Comparison of ENCODE assay signal across 22 cellular contexts in genomic region chr2:43718530-43719124, GRCh38. TPM values are rescaled to one million over a fixed set of nuclear protein-coding genes. Genes with fewer than 3 reads are reported as not detected.
DNase-seq lines count a peak whose midpoint lies in the region; ATAC-seq and TF ChIP-seq lines count a peak whose summit lies in the region.
"Had no signal": no experiment of that assay in that cellular context is flagged by ENCODE, and none has a peak within 500 bp of the region (broad histone marks: within the 10 kb centered on the region; RNA-seq: fewer than 3 reads in every experiment).

No MANE protein-coding gene starts in this region.

- H3K27me3 ChIP-seq in BLaER1 treated with 17β-estradiol and CSF1 and Interleukin-3, amounts not matched to agents 10 nM and 100 nM = no peaks in the 10 kb centered on the region
- no peaks in the 10 kb centered on the region for H3K27me3 ChIP-seq in right atrium auricular region
- H3K27me3 ChIP-seq: neural progenitor cell, transverse colon had no signal

- H3K27me3 Mint-ChIP-seq in HFFc6 (ENCODE audit: insufficient read depth) = peaks cover 2% of the 10 kb centered on the region
- H3K27me3 Mint-ChIP-seq: activated naive CD8-positive, alpha-beta T cell had no signal

- H3K4me3 Mint-ChIP-seq in HFFc6 = no peak overlapping the region
- H3K4me3 Mint-ChIP-seq: activated naive CD8-positive, alpha-beta T cell; activated T-cell treated with anti-CD3 and anti-CD28 coated beads, Interleukin-2, amount 50 U/mL, for 72 hours; brain; CD14-positive monocyte; mesothelial cell of epicardium; neural progenitor cell; stimulated activated naive B cell treated with anti-CD40 and anti-IgM and Interleukin-4, amounts not matched to agents 10 μg/mL and 1 μg/mL and 100 μg/mL, for 72 hours had no signal

- ATAC-seq in GM19023 (IDR thresholded peaks at IDR 0.05; ENCODE audit: unreplicated experiment) = peak; percentile 77
- ATAC-seq in HG02759 (IDR thresholded peaks at IDR 0.05; ENCODE audit: unreplicated experiment) = peak; percentile 72
- ATAC-seq in GM21825 (IDR thresholded peaks at IDR 0.05; ENCODE audit: unreplicated experiment) = no peak
- ATAC-seq: activated T-cell treated with anti-CD3 and anti-CD28 coated beads, Interleukin-2, amount 50 U/mL, for 72 hours; stimulated activated naive B cell treated with anti-CD40 and anti-IgM and Interleukin-4, amounts not matched to agents 10 μg/mL and 1 μg/mL and 100 μg/mL, for 72 hours had no signal

- H3K36me3 ChIP-seq in BLaER1 treated with 17β-estradiol and CSF1 and Interleukin-3, amounts not matched to agents 10 nM and 100 nM = no peaks in the 10 kb centered on the region
- H3K36me3 ChIP-seq in right atrium auricular region = no peaks in the 10 kb centered on the region
- H3K36me3 ChIP-seq: neural progenitor cell, transverse colon had no signal

- H3K27ac Mint-ChIP-seq in HFFc6 = no peak overlapping the region
- H3K27ac Mint-ChIP-seq: activated naive CD8-positive, alpha-beta T cell; activated T-cell treated with anti-CD3 and anti-CD28 coated beads, Interleukin-2, amount 50 U/mL, for 72 hours; brain; CD14-positive monocyte; mesothelial cell of epicardium; neural progenitor cell; stimulated activated naive B cell treated with anti-CD40 and anti-IgM and Interleukin-4, amounts not matched to agents 10 μg/mL and 1 μg/mL and 100 μg/mL, for 72 hours had no signal

- H3K27ac ChIP-seq in BLaER1 treated with 17β-estradiol and CSF1 and Interleukin-3, amounts not matched to agents 10 nM and 100 nM = no peak overlapping the region
- H3K27ac ChIP-seq in substantia nigra (ENCODE audit: low read depth, low read length, poor library complexity, severe bottlenecking) (no peak overlapping the region), right atrium auricular region (no peak overlapping the region)
- H3K27ac ChIP-seq: neural progenitor cell, transverse colon had no signal

- H3K4me1 ChIP-seq in BLaER1 treated with 17β-estradiol and CSF1 and Interleukin-3, amounts not matched to agents 10 nM and 100 nM = peaks cover 18 to 49% (median 31%) of the 10 kb centered on the region in 10 experiments
- no peaks in the 10 kb centered on the region for H3K4me1 ChIP-seq in right atrium auricular region
- H3K4me1 ChIP-seq: neural progenitor cell, transverse colon had no signal

- no peak overlapping the region; a peak in 2 of 22 replicates for H3K9ac ChIP-seq in BLaER1 treated with 17β-estradiol and CSF1 and Interleukin-3, amounts not matched to agents 10 nM and 100 nM
- H3K9ac ChIP-seq: neural progenitor cell had no signal

- DNase-seq in LHCN-M2 (ENCODE audit: low read depth) (peak; percentile 12), substantia nigra (lab: John Stamatoyannopoulos, UW) (no peak), HFFc6 (no peak), right atrium auricular region (ENCODE audit: low spot score) (no peak)
- DNase-seq: activated CD4-positive, CD25-positive, alpha-beta regulatory T cell; activated T-cell treated with anti-CD3 and anti-CD28 coated beads, Interleukin-2, amount 50 U/mL, for 72 hours; cortex of kidney; DMS153; NCI-H187; SHP77; stimulated activated naive B cell treated with anti-CD40 and anti-IgM and Interleukin-4, amounts not matched to agents 10 μg/mL and 1 μg/mL and 100 μg/mL, for 72 hours; transverse colon had no signal

- H3K4me2 ChIP-seq in BLaER1 treated with 17β-estradiol and CSF1 and Interleukin-3, amounts not matched to agents 10 nM and 100 nM = peak overlapping the region; percentile 10 to 62 (median 40); a peak in 15 of 22 replicates
- H3K4me2 ChIP-seq: neural progenitor cell had no signal

- TF ChIP-seq CTCF in HFFc6 (IDR thresholded peaks at IDR 0.05) (no peak), right atrium auricular region (IDR thresholded peaks at IDR 0.05) (no peak)

- no peak overlapping the region for H3K4me3 ChIP-seq in BLaER1 treated with 17β-estradiol and CSF1 and Interleukin-3, amounts not matched to agents 10 nM and 100 nM
- H3K4me3 ChIP-seq in right atrium auricular region = no peak overlapping the region
- H3K4me3 ChIP-seq: neural progenitor cell, transverse colon had no signal

- no peaks in the 10 kb centered on the region for H3K36me3 Mint-ChIP-seq in HFFc6 (ENCODE audit: low read depth)
- H3K36me3 Mint-ChIP-seq: activated naive CD8-positive, alpha-beta T cell; brain; CD14-positive monocyte; neural progenitor cell; stimulated activated naive B cell treated with anti-CD40 and anti-IgM and Interleukin-4, amounts not matched to agents 10 μg/mL and 1 μg/mL and 100 μg/mL, for 72 hours had no signal

- H3K9me3 Mint-ChIP-seq in HFFc6 = no peaks in the 10 kb centered on the region
- H3K9me3 Mint-ChIP-seq: activated T-cell treated with anti-CD3 and anti-CD28 coated beads, Interleukin-2, amount 50 U/mL, for 72 hours; brain; mesothelial cell of epicardium; neural progenitor cell; stimulated activated naive B cell treated with anti-CD40 and anti-IgM and Interleukin-4, amounts not matched to agents 10 μg/mL and 1 μg/mL and 100 μg/mL, for 72 hours had no signal

- H3K9me3 ChIP-seq in BLaER1 treated with 17β-estradiol and CSF1 and Interleukin-3, amounts not matched to agents 10 nM and 100 nM (replicated peaks in 1 of 11) = no peaks in the 10 kb centered on the region
- no peaks in the 10 kb centered on the region for H3K9me3 ChIP-seq in right atrium auricular region
- H3K9me3 ChIP-seq: transverse colon had no signal

- no peaks in the 10 kb centered on the region for H4K20me1 ChIP-seq in BLaER1 treated with 17β-estradiol and CSF1 and Interleukin-3, amounts not matched to agents 10 nM and 100 nM

- peaks cover 20% of the 10 kb centered on the region for H3K4me1 Mint-ChIP-seq in HFFc6 (ENCODE audit: low read depth)
- H3K4me1 Mint-ChIP-seq: neural progenitor cell had no signal

RNA-seq across cellular contexts. Expression of gene C1GALT1C1L, which starts 42.4 kb away (rescaled TPM):
- total RNA-seq in LHCN-M2 (2014; rRNA removed) (0.29 TPM in 1 of 2 replicates, not detected in the other), right atrium auricular region (1 to 10 TPM in 1 of 2 donors, under 1 TPM in 1; 0.98 to 2.1 TPM)
- 0.18 TPM for polyA plus RNA-seq in LHCN-M2 (2012)
- total RNA-seq in HFFc6 (2021; fragmentation: NEBNext Ultra II Directional; extraction: Animal tissue kit (Norgen Biotek cat#: 25700)) = not detected
- total RNA-seq: MCF 10A had no signal
- polyA plus RNA-seq: CD14-positive monocyte had no signal

RNA-seq across cellular contexts. Expression of gene DYNC2LI1, which starts 55.2 kb away (rescaled TPM):
- 20.9 and 21.8 TPM in 2 replicates for total RNA-seq in LHCN-M2 (2014; rRNA removed)
- polyA plus RNA-seq in LHCN-M2 (2012) = 6.5 TPM
- 10 to 100 TPM in 3 of 6 experiments, 1 to 10 TPM in 3; 8.4 to 12.3 (median 10.0) TPM for total RNA-seq in HFFc6 (2021; fragmentation: NEBNext Ultra II Directional; extraction: Animal tissue kit (Norgen Biotek cat#: 25700))
- 10 to 100 TPM; 10.9 to 16.4 TPM for total RNA-seq in right atrium auricular region
